In genomic region chr1:15246960-15247614, GRCh38 we compare ENCODE assay signal across 8 cellular contexts. TPM values are rescaled to one million over a fixed set of nuclear protein-coding genes. Genes with fewer than 3 reads are reported as not detected.
DNase-seq lines count a peak whose midpoint lies in the region; ATAC-seq, FAIRE-seq and TF ChIP-seq lines count a peak whose summit lies in the region.

Gene FHAD1, plus strand, starts transcription at chr1:15247223. Its CDS starts 4,562 bp downstream, at chr1:15251785.

- ATAC-seq in natural killer cell treated with Interleukin-12 subunit alpha and Interleukin-12 subunit beta and Interleukin-15 and Interleukin-18, amount 100 ng/mL, for 72 hours = peak; percentile 44 to 69
- ATAC-seq in GM18909 (IDR thresholded peaks at IDR 0.05; ENCODE audit: poor library complexity, unreplicated experiment) = no peak

- DNase-seq in ACHN (peak; percentile 63), H54 (ENCODE audit: insufficient read length, low spot score) (peak; percentile 41), NCI-H460 (ENCODE audit: extremely low read depth, low read depth) (peak; percentile 25), fibroblast of lung (ENCODE audit: low read depth in 2 of 2) (peak; percentile 53 to 67)
- peak; percentile 67 to 71 for DNase-seq in activated T-cell treated with anti-CD3 and anti-CD28 coated beads, Interleukin-2, amount 50 U/mL, for 48 hours
- DNase-seq in natural killer cell treated with Interleukin-12 subunit alpha and Interleukin-12 subunit beta and Interleukin-15 and Interleukin-18, amount 100 ng/mL, for 72 hours (ENCODE audit: low spot score) = no peak

- H3K27ac Mint-ChIP-seq in natural killer cell treated with Interleukin-12 subunit alpha and Interleukin-12 subunit beta and Interleukin-15 and Interleukin-18, amount 100 ng/mL, for 72 hours = peak within 1 kb of the TSS; percentile 64 to 68

- H3K4me3 ChIP-seq in fibroblast of lung (replicated peaks in 1 of 4; ENCODE audit: control extremely low read depth in 1 of 4, insufficient read depth in 1 of 4, low read depth in 3 of 4, low read length in 4 of 4) (peak within 1 kb of the TSS; percentile 15 to 50 (median 36)), thymus (ENCODE audit: low read length) (peak within 1 kb of the TSS; percentile 26)

- no peak for TF ChIP-seq POLR2A in H54 (IDR thresholded peaks at IDR 0.05; ENCODE audit: low read depth, low read length)

- no peaks in the 10 kb centered on the region for H3K9me3 Mint-ChIP-seq in natural killer cell treated with Interleukin-12 subunit alpha and Interleukin-12 subunit beta and Interleukin-15 and Interleukin-18, amount 100 ng/mL, for 72 hours

- peak within 1 kb of the TSS; percentile 82 for H3K4me3 Mint-ChIP-seq in natural killer cell treated with Interleukin-12 subunit alpha and Interleukin-12 subunit beta and Interleukin-15 and Interleukin-18, amount 100 ng/mL, for 72 hours

- TF ChIP-seq CTCF in fibroblast of lung (conservative IDR thresholded peaks at IDR 0.05 in 1 of 2, IDR thresholded peaks at IDR 0.05 in 1 of 2; ENCODE audit: low read depth in 1 of 2, low read length in 2 of 2) = no peak

- H3K27me3 Mint-ChIP-seq in natural killer cell treated with Interleukin-12 subunit alpha and Interleukin-12 subunit beta and Interleukin-15 and Interleukin-18, amount 100 ng/mL, for 72 hours = peaks cover 0 to 29% of the 10 kb centered on the region in 2 donors

- no peak within 1 kb of the TSS for H3K27ac ChIP-seq in fibroblast of lung (ENCODE audit: insufficient read depth, low read length)
- H3K27ac ChIP-seq in thymus (ENCODE audit: low read depth) = no peak within 1 kb of the TSS

- no peaks in the 10 kb centered on the region for H3K9me3 ChIP-seq in fibroblast of lung (ENCODE audit: control insufficient read depth, insufficient read depth, low read depth, low read length)
- no peaks in the 10 kb centered on the region for H3K9me3 ChIP-seq in thymus (ENCODE audit: control insufficient read depth)

- peak within 1 kb of the TSS; percentile 52 for H3K9ac ChIP-seq in fibroblast of lung (ENCODE audit: insufficient read depth, low read length)

- in situ Hi-C loops in ACHN (cut with HindIII; ENCODE audit: low pct_ligation_motif_present, low pct_unique_long_range_greater_than_20kb, low sequenced_read_pairs) = no loop called here

- no peaks in the 10 kb centered on the region for H3K79me2 ChIP-seq in fibroblast of lung (ENCODE audit: control insufficient read depth, insufficient read depth, low read length)

- H3K36me3 Mint-ChIP-seq in natural killer cell treated with Interleukin-12 subunit alpha and Interleukin-12 subunit beta and Interleukin-15 and Interleukin-18, amount 100 ng/mL, for 72 hours = no peaks in the 10 kb centered on the region

- H3K27me3 ChIP-seq in fibroblast of lung (ENCODE audit: control insufficient read depth, insufficient read depth, low read length) (peaks cover 7% of the 10 kb centered on the region), thymus (ENCODE audit: control insufficient read depth, insufficient read depth) (peaks cover 9% of the 10 kb centered on the region)

- no peak for FAIRE-seq in H54 (lab: Jason Lieb, UNC)

- H3K4me1 ChIP-seq in fibroblast of lung (ENCODE audit: control insufficient read depth, extremely low read depth, insufficient read depth, low read length) = peaks cover 10% of the 10 kb centered on the region
- H3K4me1 ChIP-seq in thymus (ENCODE audit: control insufficient read depth, insufficient read depth, low read length) = peaks cover 2% of the 10 kb centered on the region

- H2AFZ ChIP-seq in fibroblast of lung (ENCODE audit: low read length) = no peak within 1 kb of the TSS

- H3K36me3 ChIP-seq in fibroblast of lung (ENCODE audit: control insufficient read depth, insufficient read depth, low read length) (no peaks in the 10 kb centered on the region), thymus (ENCODE audit: control insufficient read depth, insufficient read depth) (no peaks in the 10 kb centered on the region)

- H3K4me2 ChIP-seq in fibroblast of lung (ENCODE audit: extremely low read depth, insufficient read depth, low read length) = peak within 1 kb of the TSS; percentile 37

- H4K20me1 ChIP-seq in fibroblast of lung (ENCODE audit: control insufficient read depth, extremely low read depth, insufficient read depth, low read length) = no peaks in the 10 kb centered on the region

- 8% methylated on average over 55 of the region's 55 CpGs for WGBS in thymus

- peaks cover 62 to 64% of the 10 kb centered on the region in 2 donors for H3K4me1 Mint-ChIP-seq in natural killer cell treated with Interleukin-12 subunit alpha and Interleukin-12 subunit beta and Interleukin-15 and Interleukin-18, amount 100 ng/mL, for 72 hours (ENCODE audit: low read depth in 2 of 2)

RNA-seq across cellular contexts. Expression of gene FHAD1, which starts in this region (rescaled TPM):
- 89.1 and 101 TPM in 2 replicates for total RNA-seq in NCI-H460 (2014; rRNA removed; shearing (Covaris generic))
- 14.6 and 22.3 TPM in 2 replicates for polyA plus RNA-seq in NCI-H460 (2014; cell fraction: nucleus; rRNA removed)
- total RNA-seq in fibroblast of lung = 0.66 and 0.77 TPM in 2 replicates
- polyA plus RNA-seq in fibroblast of lung (0.09 and 0.37 TPM in 2 replicates), thymus (0.71 TPM)
- 0.19 and 0.37 TPM in 2 replicates for polyA plus RNA-seq in fibroblast of lung (2012)
- not detected in 2 replicates for polyA minus RNA-seq in fibroblast of lung (ENCODE audit: low replicate concordance)
- under 1 TPM in 1 of 2 donors, not detected in 1; 0.42 TPM for total RNA-seq in natural killer cell treated with Interleukin-12 subunit alpha and Interleukin-12 subunit beta and Interleukin-15 and Interleukin-18, amount 100 ng/mL, for 72 hours

Comparison
In these comparisons a context has a peak if more than half of its experiments do, and no peak if none do; other contexts are left out.
1. RNA of gene FHAD1 (total RNA-seq): 89.1 to 101 TPM in NCI-H460; 0.66 to 0.77 TPM in fibroblast of lung and 0.42 TPM in natural killer cell treated with Interleukin-12 subunit alpha and Interleukin-12 subunit beta and Interleukin-15 and Interleukin-18, amount 100 ng/mL, for 72 hours; every median in the first group is over 10 times any median in the second.
2. Peak in DNase-seq, H3K4me3 ChIP-seq, H3K9ac ChIP-seq and H3K4me2 ChIP-seq in fibroblast of lung; RNA of the gene not detected or under 1 TPM.
3. Peak in ATAC-seq in natural killer cell treated with Interleukin-12 subunit alpha and Interleukin-12 subunit beta and Interleukin-15 and Interleukin-18, amount 100 ng/mL, for 72 hours; RNA of the gene not detected or under 1 TPM.